In the genomic region with DNA sequence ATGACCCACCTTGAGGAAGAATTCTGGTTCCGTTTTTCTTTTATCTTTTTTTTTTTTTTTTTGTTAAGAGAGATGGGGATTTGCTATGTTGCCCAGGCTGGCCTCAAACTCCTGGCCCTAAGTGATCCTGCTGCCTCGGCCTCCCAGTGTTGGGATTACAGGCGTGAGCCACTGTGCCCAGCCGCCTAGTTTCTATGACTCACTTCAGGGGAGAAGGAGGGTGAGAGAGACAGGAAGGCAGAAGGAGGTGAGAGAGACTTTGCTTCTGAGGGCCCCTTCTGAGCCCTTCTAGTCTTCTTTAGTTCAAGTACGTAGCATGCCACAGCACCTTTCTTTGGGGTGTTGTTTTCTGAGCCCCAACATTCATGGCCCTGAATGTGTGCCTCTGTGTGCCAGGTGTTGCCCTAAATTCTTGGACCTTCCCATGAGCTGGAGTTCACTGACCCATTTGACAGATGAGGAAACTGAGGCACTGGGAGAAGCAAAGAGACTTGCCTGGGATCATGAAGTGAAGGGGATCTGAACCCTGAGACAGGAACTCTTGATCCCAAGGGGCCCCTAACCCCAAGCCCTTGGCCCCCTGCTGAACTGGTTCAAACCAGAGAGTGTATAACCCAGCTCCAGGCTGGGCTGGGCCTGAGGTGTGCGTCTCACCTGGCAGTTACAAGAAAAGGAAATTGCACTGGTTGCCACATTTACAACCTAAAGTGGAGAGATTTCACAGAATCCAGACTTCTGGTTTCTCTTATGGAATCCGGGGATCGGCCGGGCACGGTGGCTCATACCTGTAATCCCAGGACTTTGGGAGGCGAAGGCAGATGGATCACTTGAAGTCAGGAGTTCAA, we compare ENCODE assay signal across 10 cellular contexts. TPM values are rescaled to one million over a fixed set of nuclear protein-coding genes. Genes with fewer than 3 reads are reported as not detected.
DNase-seq lines count a peak whose midpoint lies in the region; ATAC-seq, FAIRE-seq and TF ChIP-seq lines count a peak whose summit lies in the region.
"Had no signal": no experiment of that assay in that cellular context is flagged by ENCODE, and none has a peak within 500 bp of the region (broad histone marks: within the 10 kb centered on the region; RNA-seq: fewer than 3 reads in every experiment).

No MANE protein-coding gene starts in this region.

- H2AFZ ChIP-seq in SK-N-SH (ENCODE audit: low read depth), result no peak overlapping the region

- no peak overlapping the region for H3K4me2 ChIP-seq in SK-N-SH

- WGBS in SK-N-SH (ENCODE audit: low lambda C conversion rate), result 79% methylated on average over 11 of the region's 11 CpGs

- H3K36me3 ChIP-seq in SK-N-SH (replicated peaks in 1 of 2; ENCODE audit: control insufficient read depth in 1 of 2, insufficient read depth in 2 of 2, low read length in 1 of 2), result peaks cover 0 to 12% of the 10 kb centered on the region in 2 experiments
- H3K36me3 ChIP-seq in colonic mucosa, result no peaks in the 10 kb centered on the region

- H3K9me2 ChIP-seq in SK-N-SH, result no peaks in the 10 kb centered on the region

- DNase-seq in SK-N-SH, result no peak
- peak; percentile 22 for DNase-seq in RCC 7860 (ENCODE audit: low spot score)
- peak; percentile 77 for DNase-seq in colonic mucosa
- DNase-seq in osteocyte (ENCODE audit: extremely low spot score, unreplicated experiment), result no peak
- no peak for DNase-seq in C1 segment of cervical spinal cord (lab: John Stamatoyannopoulos, UW)
- DNase-seq in HEK293T (ENCODE audit: extremely low spot score), result no peak
- DNase-seq: NCI-H2081 had no signal

- H3K9me3 ChIP-seq in SK-N-SH, result no peaks in the 10 kb centered on the region
- H3K9me3 ChIP-seq in colonic mucosa, result no peaks in the 10 kb centered on the region

- peaks cover 94% of the 10 kb centered on the region for H4K20me1 ChIP-seq in SK-N-SH (ENCODE audit: insufficient read depth)

- H3K79me2 ChIP-seq in SK-N-SH (ENCODE audit: insufficient read depth), result peaks cover 98% of the 10 kb centered on the region

- FAIRE-seq in RCC 7860 (lab: Jason Lieb, UNC), result no peak
- FAIRE-seq: A204.1 had no signal

- H3K9ac ChIP-seq in SK-N-SH (no peak overlapping the region), colonic mucosa (ENCODE audit: low read depth in 2 of 2, low read length in 2 of 2) (peak overlapping the region in 1 of 2 donors; percentile 57)

- peaks cover 11 to 27% of the 10 kb centered on the region in 2 experiments; a peak in 2 of 4 replicates for H3K4me1 ChIP-seq in SK-N-SH (ENCODE audit: control insufficient read depth in 1 of 2, insufficient read depth in 2 of 2, low read depth in 1 of 2, low read length in 1 of 2)
- H3K4me1 ChIP-seq in colonic mucosa, result peaks cover 44% of the 10 kb centered on the region

- no peak for TF ChIP-seq CTCF in SK-N-SH (IDR thresholded peaks at IDR 0.05)
- TF ChIP-seq CTCF in colonic mucosa (IDR thresholded peaks at IDR 0.05), result no peak
- no peak for TF ChIP-seq CTCF in osteocyte (IDR thresholded peaks at IDR 0.05)

- H3K27me3 Mint-ChIP-seq in osteocyte (ENCODE audit: unreplicated experiment), result no peaks in the 10 kb centered on the region

- H3K4me3 Mint-ChIP-seq in osteocyte (ENCODE audit: unreplicated experiment), result no peak overlapping the region

- TF ChIP-seq EP300 in SK-N-SH (IDR thresholded peaks at IDR 0.05; ENCODE audit: borderline replicate concordance in 1 of 2, low read depth in 1 of 2, low read length in 1 of 2), result no peak

- peak overlapping the region in 1 of 2 experiments; percentile 8; a peak in 1 of 4 replicates for H3K27ac ChIP-seq in SK-N-SH (ENCODE audit: low read depth in 2 of 2, low read length in 1 of 2)
- peak overlapping the region; percentile 66 for H3K27ac ChIP-seq in colonic mucosa

- CTCF ChIA-PET in SK-N-SH (lab: Yijun Ruan, JAX) (interaction anchor here (1.1 to 4.0 kb wide), 5 partner anchors 9 to 30 kb away, joined by 3 to 22 read pairs (median 6); no protein-coding TSS in a partner anchor), HEK293T (lab: Yijun Ruan, JAX) (interaction anchor here (0.6 to 1.1 kb wide), 2 partner anchors 30 to 392 kb away, joined by 3 to 7 read pairs; no protein-coding TSS in a partner anchor)

- no peaks in the 10 kb centered on the region for H3F3A ChIP-seq in SK-N-SH (replicated peaks; ENCODE audit: insufficient read depth)

- no peaks in the 10 kb centered on the region for H3K9me3 Mint-ChIP-seq in osteocyte (ENCODE audit: unreplicated experiment)

- ATAC-seq in SK-N-SH treated with all-trans-retinoic acid at 6 μM for 48 hours (peak; percentile 44), HG03135 (IDR thresholded peaks at IDR 0.05; ENCODE audit: unreplicated experiment) (no peak)

- peaks cover 2% of the 10 kb centered on the region for H3K36me3 Mint-ChIP-seq in osteocyte (ENCODE audit: unreplicated experiment)

- H3K27me3 ChIP-seq in SK-N-SH (ENCODE audit: insufficient read depth), result no peaks in the 10 kb centered on the region
- H3K27me3 ChIP-seq in colonic mucosa, result no peaks in the 10 kb centered on the region

- peaks cover 44% of the 10 kb centered on the region for H3K4me1 Mint-ChIP-seq in osteocyte (ENCODE audit: unreplicated experiment)

- POLR2A ChIA-PET in SK-N-SH (lab: Yijun Ruan, JAX), result no interaction called here
- POLR2A ChIA-PET in HEK293T (lab: Yijun Ruan, JAX), result no interaction called here

- TF ChIP-seq RAD21 in SK-N-SH (IDR thresholded peaks at IDR 0.05; ENCODE audit: low read length), result no peak

- peak overlapping the region; percentile 33 for H3K27ac Mint-ChIP-seq in osteocyte (ENCODE audit: unreplicated experiment)

- intact Hi-C loops in colonic mucosa (cut with DNase I), result no loop called here

- H3K4me3 ChIP-seq in SK-N-SH (ENCODE audit: low read depth in 2 of 2, low read length in 1 of 2) (no peak overlapping the region), colonic mucosa (no peak overlapping the region)

TF ChIP-seq in SK-N-SH treated with all-trans-retinoic acid at 6 μM for 48 hours, 23 proteins besides CTCF, POLR2A, EP300 and RAD21 (continues in another document):
- TF ChIP-seq BACH2 (CRISPR knock-in tag; IDR thresholded peaks at IDR 0.05; ENCODE audit: borderline replicate concordance) (no peak), GLIS3 (CRISPR knock-in tag; IDR thresholded peaks at IDR 0.05) (no peak), ZNF70 (CRISPR knock-in tag; IDR thresholded peaks at IDR 0.05) (no peak), ISL1 (CRISPR knock-in tag; IDR thresholded peaks at IDR 0.05) (no peak), CSDC2 (CRISPR knock-in tag; IDR thresholded peaks at IDR 0.05) (no peak), ZC3H10 (CRISPR knock-in tag; IDR thresholded peaks at IDR 0.05) (no peak), TCF4 (CRISPR knock-in tag; IDR thresholded peaks at IDR 0.05; ENCODE audit: borderline replicate concordance) (no peak), TOX (CRISPR knock-in tag; IDR thresholded peaks at IDR 0.05; ENCODE audit: borderline replicate concordance) (no peak), ZNF8 (CRISPR knock-in tag; IDR thresholded peaks at IDR 0.05) (no peak), RARB (CRISPR knock-in tag; IDR thresholded peaks at IDR 0.05) (no peak), ARNTL (CRISPR knock-in tag; IDR thresholded peaks at IDR 0.05; ENCODE audit: borderline replicate concordance, low read depth) (no peak)

TF ChIP-seq in SK-N-SH, 30 proteins besides CTCF, POLR2A, EP300 and RAD21 (continues in another document):
- TF ChIP-seq ZBTB33 (IDR thresholded peaks at IDR 0.05; ENCODE audit: borderline replicate concordance, low read depth) (no peak), NFIC (IDR thresholded peaks at IDR 0.05; ENCODE audit: borderline replicate concordance) (no peak), POLR2AphosphoS5 (IDR thresholded peaks at IDR 0.05; ENCODE audit: low read depth, low read length) (no peak), MEF2A (IDR thresholded peaks at IDR 0.05; ENCODE audit: borderline replicate concordance, low read depth) (no peak)

TF ChIP-seq in HEK293T, 16 proteins besides CTCF, POLR2A, EP300 and RAD21:
- TF ChIP-seq ARNT (IDR thresholded peaks at IDR 0.05) (no peak), BHLHE40 (IDR thresholded peaks at IDR 0.05; ENCODE audit: borderline replicate concordance) (no peak), PKNOX1 (IDR thresholded peaks at IDR 0.05) (no peak), TARDBP (IDR thresholded peaks at IDR 0.05) (no peak), ELF4 (IDR thresholded peaks at IDR 0.05) (no peak), SUZ12 (IDR thresholded peaks at IDR 0.05) (no peak), FOXA1 (IDR thresholded peaks at IDR 0.05) (no peak), CTBP1 (IDR thresholded peaks at IDR 0.05; ENCODE audit: borderline replicate concordance) (no peak), L3MBTL2 (conservative IDR thresholded peaks at IDR 0.05) (no peak), FOXK2 (IDR thresholded peaks at IDR 0.05) (no peak)

RNA-seq across cellular contexts. Expression of gene SH2B3, which starts 20.8 kb away (rescaled TPM):
- polyA plus RNA-seq in SK-N-SH (2012; rRNA removed), result 14.4 and 15.6 TPM in 2 replicates
- 14.9 and 18.4 TPM in 2 replicates for polyA plus RNA-seq in SK-N-SH (2012; cell fraction: cytosol; rRNA removed)
- 19.2 and 26.6 TPM in 2 replicates for polyA plus RNA-seq in SK-N-SH (2012; cell fraction: nucleus; rRNA removed)
- total RNA-seq in colonic mucosa (10 to 100 TPM; 26.4 to 40.9 TPM), osteocyte (36.4 and 37.4 TPM in 2 replicates)

RNA-seq across cellular contexts. Expression of gene PHETA1, which starts 57.7 kb away (rescaled TPM):
- 7.3 and 8.1 TPM in 2 replicates for polyA plus RNA-seq in SK-N-SH (2012; rRNA removed)
- polyA plus RNA-seq in SK-N-SH (2012; cell fraction: cytosol; rRNA removed), result 4.3 and 7.9 TPM in 2 replicates
- 11.4 and 14.1 TPM in 2 replicates for polyA plus RNA-seq in SK-N-SH (2012; cell fraction: nucleus; rRNA removed)
- total RNA-seq in colonic mucosa, result 10 to 100 TPM; 21.8 to 43.6 TPM
- 13.6 and 14.6 TPM in 2 replicates for total RNA-seq in osteocyte

Comparison
In these comparisons a context has a peak if more than half of its experiments do, and no peak if none do; other contexts are left out.
1. DNase-seq: peak in RCC 7860 (single experiment) and colonic mucosa (single experiment); none in SK-N-SH (single experiment), osteocyte (single experiment), C1 segment of cervical spinal cord (0 of 14) and HEK293T (single experiment).